8 cellular contexts compared by ENCODE assay signal in genomic region chr20:62796699-62797491, GRCh38. TPM values are rescaled to one million over a fixed set of nuclear protein-coding genes. Genes with fewer than 3 reads are reported as not detected.
DNase-seq lines count a peak whose midpoint lies in the region; ATAC-seq and TF ChIP-seq lines count a peak whose summit lies in the region.

No MANE protein-coding gene starts in this region.

- peaks cover 10 to 52% (median 23%) of the 10 kb centered on the region in 4 donors for H3K4me1 Mint-ChIP-seq in CD4-positive, alpha-beta memory T cell

- no peak overlapping the region for H2BK5ac ChIP-seq in neuronal stem cell (ENCODE audit: low read length)

- no peaks in the 10 kb centered on the region for H3K9me3 ChIP-seq in CD4-positive, alpha-beta memory T cell (ENCODE audit: control insufficient read depth in 1 of 2, low read length in 2 of 2)
- no peaks in the 10 kb centered on the region for H3K9me3 ChIP-seq in PC-9 (ENCODE audit: insufficient read depth, low read depth)
- H3K9me3 ChIP-seq in neuronal stem cell (replicated peaks in 1 of 2; ENCODE audit: control insufficient read depth in 2 of 2, insufficient read depth in 1 of 2, low read depth in 1 of 2, low read length in 2 of 2): no peaks in the 10 kb centered on the region

- H4K91ac ChIP-seq in neuronal stem cell (ENCODE audit: low read depth, low read length, poor library complexity): no peak overlapping the region

- POLR2A ChIA-PET in CD4-positive, alpha-beta memory T cell (lab: Charles Lee; ENCODE audit: partially characterized antibody): interaction anchor here (0.6 to 6.2 kb wide), 14 partner anchors 8 to 388 kb away, joined by 3 to 86 read pairs (median 5); partner anchors contain the start of genes OGFR, SLCO4A1 and TCFL5
- POLR2A ChIA-PET in PC-9 (lab: Charles Lee; ENCODE audit: unreplicated experiment): interaction anchor here (0.7 kb wide), 1 partner anchor 673 kb away, joined by 4 read pairs; no protein-coding TSS in a partner anchor

- no peak overlapping the region for H2AFZ ChIP-seq in PC-9
- peak overlapping the region; percentile 95 for H2AFZ ChIP-seq in neuronal stem cell (ENCODE audit: low read length)

- peak overlapping the region; percentile 31 for H2BK120ac ChIP-seq in neuronal stem cell (ENCODE audit: low read depth, low read length)

- H3K9me3 Mint-ChIP-seq in CD4-positive, alpha-beta memory T cell: peaks cover 0 to 5% (median 0%) of the 10 kb centered on the region in 8 donors

- peaks cover 14% of the 10 kb centered on the region for H4K20me1 ChIP-seq in PC-9 (ENCODE audit: insufficient read depth)

- H3K36me3 ChIP-seq in CD4-positive, alpha-beta memory T cell (ENCODE audit: insufficient read depth, low read length): peaks cover 18% of the 10 kb centered on the region
- H3K36me3 ChIP-seq in PC-9 (ENCODE audit: low read depth): 0 out of 2 replicates have a peak, but pooled peaks cover 13% of the 10 kb centered on the region
- peaks cover 23 to 44% of the 10 kb centered on the region in 2 donors for H3K36me3 ChIP-seq in neuronal stem cell (replicated peaks in 1 of 2; ENCODE audit: control insufficient read depth in 2 of 2, insufficient read depth in 2 of 2, low read length in 2 of 2)

- peak overlapping the region; percentile 98 for H3K18ac ChIP-seq in neuronal stem cell (ENCODE audit: low read length)

- peaks cover 11% of the 10 kb centered on the region for H3K79me2 ChIP-seq in PC-9 (ENCODE audit: low read depth)

- intact Hi-C loops in CD4-positive, alpha-beta memory T cell (cut with micrococcal nuclease): loop anchor here (5.0 to 10.0 kb wide), 4 partner anchors 65 to 700 kb away; partner anchors contain the start of genes CABLES2, EEF1A2, RPS21 and TCFL5
- intact Hi-C loops in PC-9 (cut with micrococcal nuclease; ENCODE audit: unreplicated experiment): no loop called here

- H3K27ac ChIP-seq in CD4-positive, alpha-beta memory T cell (ENCODE audit: low read depth, low read length): peak overlapping the region; percentile 35
- H3K27ac ChIP-seq in PC-9 (no peak overlapping the region), neuronal stem cell (replicated peaks; ENCODE audit: low read length) (no peak overlapping the region)

- H3K27ac Mint-ChIP-seq in CD4-positive, alpha-beta memory T cell: peak overlapping the region in 6 of 7 donors; percentile 35 to 85 (median 58)

- peaks cover 15 to 36% of the 10 kb centered on the region in 2 donors for H3K36me3 Mint-ChIP-seq in CD4-positive, alpha-beta memory T cell

- no peak overlapping the region for H4K8ac ChIP-seq in neuronal stem cell (ENCODE audit: low read depth, low read length)

- H3K27me3 ChIP-seq in CD4-positive, alpha-beta memory T cell (ENCODE audit: insufficient read depth, low read length): no peaks in the 10 kb centered on the region
- H3K27me3 ChIP-seq in PC-9 (ENCODE audit: insufficient read depth, low read depth) (no peaks in the 10 kb centered on the region), neuronal stem cell (ENCODE audit: control insufficient read depth in 3 of 3, insufficient read depth in 3 of 3, low read depth in 1 of 3, low read length in 3 of 3) (peaks cover 4 to 30% (median 9%) of the 10 kb centered on the region in 3 experiments)

- H3K23ac ChIP-seq in neuronal stem cell (ENCODE audit: low read depth, low read length, poor library complexity): peak overlapping the region; percentile 50

- no CpG with 5 or more reads among the region's 53 CpGs for WGBS in neuronal stem cell (ENCODE audit: extremely low coverage in 2 of 2, insufficient read length in 2 of 2, insufficient replicate concordance in 1 of 2), 2 donors

- H2BK15ac ChIP-seq in neuronal stem cell (ENCODE audit: low read length): peak overlapping the region; percentile 59

- peak overlapping the region; percentile 53 to 87 (median 80) for H3K4me3 Mint-ChIP-seq in CD4-positive, alpha-beta memory T cell

- H3K79me1 ChIP-seq in neuronal stem cell (ENCODE audit: low read depth, low read length): peaks cover 4% of the 10 kb centered on the region

- H3K14ac ChIP-seq in neuronal stem cell (ENCODE audit: low read length): peak overlapping the region; percentile 84

- H3K27me3 Mint-ChIP-seq in CD4-positive, alpha-beta memory T cell: no peaks in the 10 kb centered on the region

- peak overlapping the region; percentile 96 for H2AK5ac ChIP-seq in neuronal stem cell (ENCODE audit: low read depth, low read length)

- H3K4me3 ChIP-seq in CD4-positive, alpha-beta memory T cell (ENCODE audit: low read length in 2 of 2): peak overlapping the region in 1 of 2 donors; percentile 82
- peak overlapping the region; percentile 85 for H3K4me3 ChIP-seq in PC-9
- H3K4me3 ChIP-seq in epithelial cell of proximal tubule (ENCODE audit: low read depth, low read length): peak overlapping the region; percentile 67
- H3K4me3 ChIP-seq in neuronal stem cell (ENCODE audit: low read length in 2 of 2): peak overlapping the region; percentile 84 to 94

- no peak for DNase-seq in CD4-positive, alpha-beta memory T cell
- DNase-seq in PC-9 (no peak), epithelial cell of proximal tubule (ENCODE audit: low read depth) (no peak), neuronal stem cell (ENCODE audit: low spot score) (no peak), SIG-M5 (lab: John Stamatoyannopoulos, UW) (no peak), SIG-M5 treated with dmso at 0.1 percent for 504 hours (lab: John Stamatoyannopoulos, UW; ENCODE audit: unreplicated experiment) (no peak)

- H3K4me2 ChIP-seq in PC-9 (peak overlapping the region; percentile 94), neuronal stem cell (ENCODE audit: insufficient read depth, low read length, poor library complexity, severe bottlenecking) (peak overlapping the region; percentile 65)

- peak overlapping the region; percentile 92 for H3K9ac ChIP-seq in neuronal stem cell (ENCODE audit: low read depth, low read length, poor library complexity)

- no peaks in the 10 kb centered on the region for H3K9me2 ChIP-seq in PC-9 (ENCODE audit: insufficient read depth)

- H3K4me1 ChIP-seq in CD4-positive, alpha-beta memory T cell (ENCODE audit: insufficient read depth, low read length): peaks cover 25% of the 10 kb centered on the region
- peaks cover 23% of the 10 kb centered on the region for H3K4me1 ChIP-seq in PC-9 (replicated peaks; ENCODE audit: insufficient read depth)
- H3K4me1 ChIP-seq in neuronal stem cell (ENCODE audit: control insufficient read depth in 2 of 2, insufficient read depth in 1 of 2, low read depth in 1 of 2, low read length in 2 of 2): peaks cover 10 to 12% of the 10 kb centered on the region in 2 donors

- H2BK12ac ChIP-seq in neuronal stem cell (ENCODE audit: low read length): no peak overlapping the region

- H3F3A ChIP-seq in PC-9 (ENCODE audit: insufficient read depth, low read depth): peaks cover 60% of the 10 kb centered on the region

- ATAC-seq in HG02885 (IDR thresholded peaks at IDR 0.05; ENCODE audit: poor library complexity, unreplicated experiment) (no peak), HG03378 (IDR thresholded peaks at IDR 0.05; ENCODE audit: unreplicated experiment) (no peak)

- H3K4ac ChIP-seq in neuronal stem cell (ENCODE audit: low read length): no peak overlapping the region

- TF ChIP-seq CTCF in PC-9 (conservative IDR thresholded peaks at IDR 0.05) (no peak), epithelial cell of proximal tubule (conservative IDR thresholded peaks at IDR 0.05; ENCODE audit: low read depth, low read length) (no peak)

- CTCF ChIA-PET in CD4-positive, alpha-beta memory T cell (lab: Charles Lee; ENCODE audit: partially characterized antibody): interaction anchor here (3.2 kb wide), 1 partner anchor 11 kb away, joined by 23 read pairs; no protein-coding TSS in a partner anchor
- CTCF ChIA-PET in PC-9 (lab: Charles Lee): interaction anchor here (0.7 to 1.2 kb wide), 3 partner anchors 8 to 93 kb away, joined by 3 to 4 read pairs (median 3); no protein-coding TSS in a partner anchor

- BruUV-seq in PC-9 (replicated peaks; lab: Mats Ljungman, UMichigan): TSS peak; percentile 13

RNA-seq across cellular contexts. Expression of gene MRGBP, which starts 0.6 kb away (rescaled TPM):
- 10 to 100 TPM in 1 of 2 experiments, 1 to 10 TPM in 1; 9.7 to 11.0 TPM for total RNA-seq in CD4-positive, alpha-beta memory T cell
- polyA plus RNA-seq in CD4-positive, alpha-beta memory T cell: 10 to 100 TPM in 1 of 2 donors, 1 to 10 TPM in 1; 6.8 to 10.9 TPM
- total RNA-seq in PC-9 (2021): 27.8 and 30.2 TPM in 2 replicates
- 14.6 and 23.4 TPM in 2 replicates for total RNA-seq in epithelial cell of proximal tubule
- 15.5 TPM for polyA plus RNA-seq in neuronal stem cell (2013, experiment 1 of 2)
- polyA plus RNA-seq in neuronal stem cell (2013, experiment 2 of 2): 15.6 TPM

RNA-seq across cellular contexts. Expression of gene OGFR, which starts 7.7 kb away (rescaled TPM):
- 10 to 100 TPM; 73.6 to 75.9 TPM for total RNA-seq in CD4-positive, alpha-beta memory T cell
- 10 to 100 TPM; 13.8 to 65.3 TPM for polyA plus RNA-seq in CD4-positive, alpha-beta memory T cell
- total RNA-seq in PC-9 (2021): 57.4 and 65.0 TPM in 2 replicates
- 57.6 and 61.1 TPM in 2 replicates for total RNA-seq in epithelial cell of proximal tubule
- polyA plus RNA-seq in neuronal stem cell (2013, experiment 1 of 2): 15.0 TPM
- 14.7 TPM for polyA plus RNA-seq in neuronal stem cell (2013, experiment 2 of 2)

RNA-seq across cellular contexts. Expression of gene COL9A3, which starts 20.0 kb away (rescaled TPM):
- not detected for total RNA-seq in CD4-positive, alpha-beta memory T cell
- under 1 TPM in 1 of 2 donors, not detected in 1; 0.41 TPM for polyA plus RNA-seq in CD4-positive, alpha-beta memory T cell
- total RNA-seq in PC-9 (2021) (8.3 and 8.5 TPM in 2 replicates), epithelial cell of proximal tubule (2.8 and 4.6 TPM in 2 replicates)
- 77.2 TPM for polyA plus RNA-seq in neuronal stem cell (2013, experiment 1 of 2)
- 77.0 TPM for polyA plus RNA-seq in neuronal stem cell (2013, experiment 2 of 2)
